Comparison of ENCODE assay signal across 20 cellular contexts in genomic region chr1:213075725-213076124, GRCh38.
DNase-seq lines count a peak whose midpoint lies in the region; ATAC-seq and FAIRE-seq lines count a peak whose summit lies in the region.
"Had no signal": no experiment of that assay in that cellular context is flagged by ENCODE, and none has a peak within 500 bp of the region (broad histone marks: within the 10 kb centered on the region; RNA-seq: fewer than 3 reads in every experiment).

No MANE protein-coding gene starts in this region.

- ATAC-seq in GM18502 (IDR thresholded peaks at IDR 0.05; ENCODE audit: poor library complexity, unreplicated experiment) (peak; percentile 71), GM19452 (IDR thresholded peaks at IDR 0.05; ENCODE audit: unreplicated experiment) (peak; percentile 81), HG02840 (IDR thresholded peaks at IDR 0.05; ENCODE audit: low FRiP score, unreplicated experiment) (peak; percentile 51), HG03520 (IDR thresholded peaks at IDR 0.05; ENCODE audit: unreplicated experiment) (peak; percentile 92), HG02588 (IDR thresholded peaks at IDR 0.05; ENCODE audit: unreplicated experiment) (no peak)
- ATAC-seq: activated CD4-positive, CD25-positive, alpha-beta regulatory T cell treated with anti-CD3 and anti-CD28 coated beads, Interleukin-2, amount 50 U/mL, for 24 hours; psoas muscle; stimulated activated memory B cell treated with anti-CD40 and anti-IgM and Interleukin-4, amounts not matched to agents 10 μg/mL and 1 μg/mL and 100 μg/mL, for 72 hours had no signal

- H3K27me3 Mint-ChIP-seq in T-helper 2 cell treated with Interferon-gamma antibody and Interleukin-4, amounts not matched to agents 5 μg/mL and 100 μg/mL, for 36 hours (ENCODE audit: low read depth) = no peaks in the 10 kb centered on the region
- H3K27me3 Mint-ChIP-seq: stimulated activated memory B cell treated with anti-CD40 and anti-IgM and Interleukin-4, amounts not matched to agents 10 μg/mL and 1 μg/mL and 100 μg/mL, for 72 hours had no signal

- no peak overlapping the region for H3K27ac Mint-ChIP-seq in T-helper 2 cell treated with Interferon-gamma antibody and Interleukin-4, amounts not matched to agents 5 μg/mL and 100 μg/mL, for 36 hours
- H3K27ac Mint-ChIP-seq: stimulated activated memory B cell treated with anti-CD40 and anti-IgM and Interleukin-4, amounts not matched to agents 10 μg/mL and 1 μg/mL and 100 μg/mL, for 72 hours had no signal

- no peak for FAIRE-seq in urothelium cell line (lab: Jason Lieb, UNC)
- FAIRE-seq: astrocyte, islet of Langerhans had no signal

- H3K36me3 Mint-ChIP-seq in T-helper 2 cell treated with Interferon-gamma antibody and Interleukin-4, amounts not matched to agents 5 μg/mL and 100 μg/mL, for 36 hours (ENCODE audit: low read depth) = peaks cover 8% of the 10 kb centered on the region

- H3K9me3 Mint-ChIP-seq in T-helper 2 cell treated with Interferon-gamma antibody and Interleukin-4, amounts not matched to agents 5 μg/mL and 100 μg/mL, for 36 hours = no peaks in the 10 kb centered on the region
- H3K9me3 Mint-ChIP-seq: stimulated activated memory B cell treated with anti-CD40 and anti-IgM and Interleukin-4, amounts not matched to agents 10 μg/mL and 1 μg/mL and 100 μg/mL, for 72 hours had no signal

- no peak overlapping the region for H3K4me3 Mint-ChIP-seq in T-helper 2 cell treated with Interferon-gamma antibody and Interleukin-4, amounts not matched to agents 5 μg/mL and 100 μg/mL, for 36 hours
- H3K4me3 Mint-ChIP-seq: stimulated activated memory B cell treated with anti-CD40 and anti-IgM and Interleukin-4, amounts not matched to agents 10 μg/mL and 1 μg/mL and 100 μg/mL, for 72 hours had no signal

- no peak for DNase-seq in NCI-H1436 (lab: John Stamatoyannopoulos, UW)
- DNase-seq in urothelium cell line (ENCODE audit: low spot score) = no peak
- no peak for DNase-seq in T-helper 2 cell treated with Interferon-gamma antibody and Interleukin-4, amounts not matched to agents 5 μg/mL and 100 μg/mL, for 36 hours (ENCODE audit: low spot score)
- DNase-seq: activated T-cell treated with anti-CD3 and anti-CD28 coated beads, Interleukin-2, amount 50 U/mL, for 48 hours; DMS53; foreskin melanocyte; IMR-90; midbrain; NCI-H1694; psoas muscle; stimulated activated CD4-positive, alpha-beta T cell treated with anti-CD3 and anti-CD28 coated beads, Interleukin-2, amount 100 ng/mL, for 24 hours had no signal

- peaks cover 18% of the 10 kb centered on the region for H3K4me1 Mint-ChIP-seq in T-helper 2 cell treated with Interferon-gamma antibody and Interleukin-4, amounts not matched to agents 5 μg/mL and 100 μg/mL, for 36 hours (ENCODE audit: low read depth)
